2 cellular contexts compared by ENCODE assay signal in the genomic region with DNA sequence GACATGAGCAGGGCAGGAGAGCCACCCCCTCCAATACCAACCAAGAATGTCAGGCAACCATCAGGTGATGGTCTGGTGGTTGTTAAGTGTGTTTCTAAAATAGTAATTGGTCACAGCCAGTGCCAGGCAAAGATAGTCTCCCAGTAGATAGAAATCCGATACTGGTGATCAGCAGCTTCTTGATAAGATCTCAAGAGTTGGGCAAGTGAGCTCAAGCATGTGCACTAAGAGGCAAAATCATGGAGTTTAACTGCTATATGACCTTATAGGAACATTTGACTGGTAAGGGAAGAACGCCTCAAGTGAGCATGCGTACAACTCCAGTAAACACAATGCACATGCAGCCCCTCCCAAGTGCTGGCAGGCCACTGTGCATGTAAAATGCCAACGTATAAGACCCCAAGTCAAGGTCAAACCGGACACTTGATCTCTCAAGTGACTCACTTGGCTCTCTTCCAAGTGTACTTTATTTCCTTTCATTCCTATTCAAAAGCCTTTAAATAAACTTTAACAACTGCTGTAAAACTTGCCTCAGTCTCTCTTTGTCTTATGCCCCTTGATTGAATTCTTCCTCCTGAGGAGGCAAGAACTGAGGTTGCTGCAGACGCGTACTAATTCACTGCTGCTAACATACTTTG.
TF ChIP-seq lines count a peak whose summit lies in the region.

No MANE protein-coding gene starts in this region.

TF ChIP-seq in IMR-90, 13 proteins besides CTCF, POLR2A, EP300 and RAD21 (continued from another document):
- TF ChIP-seq RFX5 (IDR thresholded peaks at IDR 0.05; ENCODE audit: low read depth, low read length) (no peak), ELK1 (IDR thresholded peaks at IDR 0.05; ENCODE audit: borderline replicate concordance, low read depth, low read length) (no peak), USF2 (IDR thresholded peaks at IDR 0.05; ENCODE audit: low read depth, low read length) (no peak), FOS (IDR thresholded peaks at IDR 0.05; ENCODE audit: low read depth, low read length) (no peak), CEBPB (IDR thresholded peaks at IDR 0.05; ENCODE audit: low read depth, low read length) (no peak), SMC3 (IDR thresholded peaks at IDR 0.05; ENCODE audit: low read depth, low read length) (no peak), RCOR1 (IDR thresholded peaks at IDR 0.05; ENCODE audit: insufficient replicate concordance, low read length) (no peak)

TF ChIP-seq in SK-N-SH treated with all-trans-retinoic acid at 6 μM for 48 hours, 23 proteins besides CTCF, POLR2A, EP300 and RAD21:
- no peak for TF ChIP-seq PATZ1 (CRISPR knock-in tag; IDR thresholded peaks at IDR 0.05; ENCODE audit: borderline replicate concordance)
- no peak for TF ChIP-seq ZFP30 (CRISPR knock-in tag; IDR thresholded peaks at IDR 0.05)
